Comparison of ENCODE assay signal across 30 cellular contexts in genomic region chr2:61059382-61059781, GRCh38. TPM values are rescaled to one million over a fixed set of nuclear protein-coding genes. Genes with fewer than 3 reads are reported as not detected.
DNase-seq lines count a peak whose midpoint lies in the region; ATAC-seq, FAIRE-seq and TF ChIP-seq lines count a peak whose summit lies in the region.
"Had no signal": no experiment of that assay in that cellular context is flagged by ENCODE, and none has a peak within 500 bp of the region (broad histone marks: within the 10 kb centered on the region; RNA-seq: fewer than 3 reads in every experiment).

No MANE protein-coding gene starts in this region.

- H4K20me1 ChIP-seq in HepG2 (ENCODE audit: insufficient read depth, low read length): no peaks in the 10 kb centered on the region
- no peaks in the 10 kb centered on the region for H4K20me1 ChIP-seq in K562 (replicated peaks; ENCODE audit: control insufficient read depth, insufficient read depth, low read length)
- H4K20me1 ChIP-seq: BLaER1; BLaER1 treated with 17β-estradiol and CSF1 and Interleukin-3, amounts not matched to agents 10 nM and 100 nM had no signal

- no peaks in the 10 kb centered on the region for H3K9me3 ChIP-seq in HepG2 (ENCODE audit: low read length)
- no peaks in the 10 kb centered on the region for H3K9me3 ChIP-seq in right lobe of liver
- no peaks in the 10 kb centered on the region for H3K9me3 ChIP-seq in K562 (replicated peaks; ENCODE audit: control insufficient read depth, insufficient read depth, low read depth, low read length)
- H3K9me3 ChIP-seq in tibial nerve: no peaks in the 10 kb centered on the region
- H3K9me3 ChIP-seq: A549; BE2C; BLaER1; BLaER1 treated with 17β-estradiol and CSF1 and Interleukin-3, amounts not matched to agents 10 nM and 100 nM; Caco-2 had no signal

- no peak for TF ChIP-seq RAD21 in HepG2 (CRISPR knock-in tag; IDR thresholded peaks at IDR 0.05)
- TF ChIP-seq RAD21 in K562 (CRISPR knock-in tag; conservative IDR thresholded peaks at IDR 0.05 in 1 of 2, IDR thresholded peaks at IDR 0.05 in 1 of 2): no peak

- H3K9ac ChIP-seq in HepG2 (ENCODE audit: insufficient read depth, low read depth, low read length): no peak overlapping the region
- no peak overlapping the region for H3K9ac ChIP-seq in K562 (ENCODE audit: insufficient read depth in 1 of 2, low read depth in 2 of 2, low read length in 2 of 2)
- H3K9ac ChIP-seq: BLaER1; BLaER1 treated with 17β-estradiol and CSF1 and Interleukin-3, amounts not matched to agents 10 nM and 100 nM had no signal

- POLR2A ChIA-PET in HepG2 (lab: Yijun Ruan, JAX): interaction anchor here (1.1 kb wide), 1 partner anchor 38 kb away, joined by 4 read pairs; no protein-coding TSS in a partner anchor
- POLR2A ChIA-PET in K562 (lab: Yijun Ruan, JAX): interaction anchor here (0.9 kb wide), 1 partner anchor 17 kb away, joined by 3 read pairs; no protein-coding TSS in a partner anchor

- H3K27me3 ChIP-seq in HepG2 (ENCODE audit: control insufficient read depth in 1 of 2, insufficient read depth in 2 of 2, low read length in 2 of 2) (no peaks in the 10 kb centered on the region), right lobe of liver (no peaks in the 10 kb centered on the region), K562 (ENCODE audit: control insufficient read depth in 2 of 2, insufficient read depth in 2 of 2, low read length in 2 of 2) (no peaks in the 10 kb centered on the region), tibial nerve (no peaks in the 10 kb centered on the region)
- H3K27me3 ChIP-seq: BE2C; BLaER1; BLaER1 treated with 17β-estradiol and CSF1 and Interleukin-3, amounts not matched to agents 10 nM and 100 nM had no signal

- intact Hi-C loops in HepG2 (cut with micrococcal nuclease; ENCODE audit: unreplicated experiment) (no loop called here), right lobe of liver (cut with DNase I) (no loop called here), K562 (cut with micrococcal nuclease) (no loop called here)

- H2AFZ ChIP-seq in HepG2 (ENCODE audit: low read length) (no peak overlapping the region), K562 (ENCODE audit: low read depth, low read length) (no peak overlapping the region)

- TF ChIP-seq CTCF in HepG2 (CRISPR knock-in tag; IDR thresholded peaks at IDR 0.05): no peak
- no peak for TF ChIP-seq CTCF in right lobe of liver (IDR thresholded peaks at IDR 0.05)
- no peak for TF ChIP-seq CTCF in K562 (IDR thresholded peaks at IDR 0.05 in 2 of 3, conservative IDR thresholded peaks at IDR 0.05 in 1 of 3; ENCODE audit: insufficient read depth in 2 of 3, low read depth in 1 of 3, low read length in 3 of 3)
- TF ChIP-seq CTCF in tibial nerve (IDR thresholded peaks at IDR 0.05): no peak

- TF ChIP-seq POLR2A in HepG2 (IDR thresholded peaks at IDR 0.05; ENCODE audit: insufficient read depth in 1 of 2, low read depth in 2 of 2, low read length in 2 of 2) (no peak), right lobe of liver (IDR thresholded peaks at IDR 0.05) (no peak), K562 (conservative IDR thresholded peaks at IDR 0.05) (no peak), tibial nerve (IDR thresholded peaks at IDR 0.05) (no peak)

- H3K36me3 ChIP-seq in HepG2 (replicated peaks in 1 of 2; ENCODE audit: control insufficient read depth in 1 of 2, insufficient read depth in 2 of 2, low read length in 2 of 2): peaks cover 2 to 7% of the 10 kb centered on the region in 2 experiments; a peak in 3 of 5 replicates
- H3K36me3 ChIP-seq in right lobe of liver: peaks cover 0 to 6% (median 0%) of the 10 kb centered on the region in 4 donors
- peaks cover 5% of the 10 kb centered on the region; the same call in 1 of the 3 replicates for H3K36me3 ChIP-seq in K562 (ENCODE audit: control insufficient read depth, insufficient read depth, low read length)
- peaks cover 0 to 24% (median 0%) of the 10 kb centered on the region in 3 donors for H3K36me3 ChIP-seq in tibial nerve
- H3K36me3 ChIP-seq: BE2C had no signal

- CTCF ChIA-PET in HepG2 (lab: Yijun Ruan, JAX; ENCODE audit: low intra/inter-chr PET ratio, low total read pairs) (no interaction called here), K562 (lab: Yijun Ruan, JAX; ENCODE audit: low intra/inter-chr PET ratio) (no interaction called here)

- no TSS peak for BruUV-seq in HepG2 (replicated peaks; lab: Mats Ljungman, UMichigan)
- BruUV-seq in K562 (replicated peaks; lab: Mats Ljungman, UMichigan): no TSS peak

- peaks cover 12% of the 10 kb centered on the region; the same call in 1 of the 2 replicates for H3K4me1 ChIP-seq in HepG2 (ENCODE audit: insufficient read depth, low read length)
- H3K4me1 ChIP-seq in right lobe of liver: no peaks in the 10 kb centered on the region
- no peaks in the 10 kb centered on the region for H3K4me1 ChIP-seq in K562 (replicated peaks in 1 of 2; ENCODE audit: control insufficient read depth in 2 of 2, insufficient read depth in 2 of 2, low read length in 2 of 2)
- no peaks in the 10 kb centered on the region for H3K4me1 ChIP-seq in tibial nerve
- H3K4me1 ChIP-seq: A549, BE2C, Caco-2 had no signal

- no peaks in the 10 kb centered on the region for H3K9me1 ChIP-seq in K562 (ENCODE audit: control insufficient read depth, insufficient read depth, low read length)

- no peak for TF ChIP-seq EP300 in HepG2 (IDR thresholded peaks at IDR 0.05; ENCODE audit: low read depth in 2 of 2, low read length in 2 of 2)
- TF ChIP-seq EP300 in HepG2 (CRISPR knock-in tag; IDR thresholded peaks at IDR 0.05; ENCODE audit: borderline replicate concordance): no peak
- TF ChIP-seq EP300 in K562 (IDR thresholded peaks at IDR 0.05; ENCODE audit: low read length): no peak
- no peak for TF ChIP-seq EP300 in tibial nerve (IDR thresholded peaks at IDR 0.05)

- H3K27ac ChIP-seq in HepG2 (ENCODE audit: extremely low read length, insufficient read depth, low read length) (no peak overlapping the region), right lobe of liver (no peak overlapping the region), K562 (ENCODE audit: extremely low read depth, low read depth, low read length) (no peak overlapping the region), tibial nerve (no peak overlapping the region)
- H3K27ac ChIP-seq: 22Rv1; A549; BLaER1; BLaER1 treated with 17β-estradiol and CSF1 and Interleukin-3, amounts not matched to agents 10 nM and 100 nM; C4-2B had no signal

- H3K79me2 ChIP-seq in HepG2 (ENCODE audit: insufficient read depth, low read length): no peaks in the 10 kb centered on the region
- no peaks in the 10 kb centered on the region for H3K79me2 ChIP-seq in K562 (ENCODE audit: control insufficient read depth, insufficient read depth, low read length)

- H3K4me2 ChIP-seq in HepG2 (ENCODE audit: low read depth, low read length) (no peak overlapping the region), K562 (ENCODE audit: insufficient read depth, low read length) (no peak overlapping the region)
- H3K4me2 ChIP-seq: A549; BLaER1; BLaER1 treated with 17β-estradiol and CSF1 and Interleukin-3, amounts not matched to agents 10 nM and 100 nM had no signal

- H3K4me3 ChIP-seq in HepG2 (replicated peaks in 1 of 3; ENCODE audit: insufficient read depth in 1 of 3, low read depth in 2 of 3, low read length in 3 of 3) (no peak overlapping the region), right lobe of liver (no peak overlapping the region), K562 (no peak overlapping the region), tibial nerve (no peak overlapping the region)
- H3K4me3 ChIP-seq: A549; BLaER1; BLaER1 treated with 17β-estradiol and CSF1 and Interleukin-3, amounts not matched to agents 10 nM and 100 nM had no signal

- in situ Hi-C loops in HepG2 (cut with HindIII; ENCODE audit: extremely low pct_ligation_motif_present, low pct_unique_long_range_greater_than_20kb): no loop called here
- in situ Hi-C loops in K562 (cut with MboI): no loop called here

- ATAC-seq in HepG2 (no peak), right lobe of liver (no peak), K562 (no peak)
- ATAC-seq: A549; CD8-positive, alpha-beta T cell had no signal

- DNase-seq in HepG2 (ENCODE audit: low spot score) (no peak), right lobe of liver (no peak), K562 (ENCODE audit: extremely low read depth in 1 of 4, low spot score in 3 of 4) (no peak), tibial nerve (ENCODE audit: low spot score in 2 of 2) (no peak)
- DNase-seq: 8988T; ACHN; AML-193; BE2C; C1 segment of cervical spinal cord; Caco-2; Calu3; CD4-positive, alpha-beta memory T cell; CD4-positive, alpha-beta T cell; CD4-positive, CD25-positive, alpha-beta regulatory T cell; CD8-positive, alpha-beta memory T cell; CD8-positive, alpha-beta T cell; COR-L47; DMS 273 treated with DMSO at 0.1 percent for 48 hours; DMS153; DMS53; DMS79; DMS79 treated with DMSO at 0.1 percent for 48 hours; DND-41; EL had no signal

- FAIRE-seq in HepG2 (lab: Jason Lieb, UNC) (no peak), K562 (lab: Jason Lieb, UNC) (no peak)
- FAIRE-seq: D721Med had no signal

RNA-seq across cellular contexts. Expression of gene SANBR, which starts 6.3 kb away (rescaled TPM):
- total RNA-seq in HepG2 (2016; rRNA removed; fragmentation: Illumina TruSeq; extraction: Trizol) (20.9 and 22.9 TPM in 2 replicates), right lobe of liver (1 to 10 TPM; 1.3 to 4.4 (median 1.9) TPM), K562 (2014; rRNA removed) (4.1 and 5.7 TPM in 2 replicates), K562 (2014; rRNA removed; fragmentation: Illumina TruSeq; extraction: Trizol) (6.7 and 7.4 TPM in 2 replicates), K562 (2015; rRNA removed; fragmentation: Illumina TruSeq; extraction: Trizol) (5.4 and 7.7 TPM in 2 replicates), K562 (2021) (4.9 and 6.2 TPM in 2 replicates), tibial nerve (10 to 100 TPM in 3 of 4 donors, 1 to 10 TPM in 1; 5.3 to 18.2 (median 14.5) TPM)
- total RNA-seq in HepG2 (2016; cell fraction: cytosol; rRNA removed; fragmentation: Illumina TruSeq; extraction: Trizol; ENCODE audit: low read depth): 37.0 and 39.1 TPM in 2 replicates
- total RNA-seq in HepG2 (2016; cell fraction: insoluble cytoplasmic fraction; rRNA removed; fragmentation: Illumina TruSeq; extraction: Trizol): 20.4 and 22.7 TPM in 2 replicates
- 21.4 and 22.9 TPM in 2 replicates for total RNA-seq in HepG2 (2016; cell fraction: membrane; rRNA removed; fragmentation: Illumina TruSeq; extraction: Trizol)
- total RNA-seq in HepG2 (2016; cell fraction: nucleus; rRNA removed; fragmentation: Illumina TruSeq; extraction: Trizol): 22.7 and 30.0 TPM in 2 replicates
- polyA plus RNA-seq in HepG2 (2011; rRNA removed) (9.6 and 9.8 TPM in 2 replicates), K562 (2011; rRNA removed) (6.6 and 6.9 TPM in 2 replicates), K562 (2014; fragmentation: Illumina TruSeq; extraction: Trizol) (5.1 and 6.3 TPM in 2 replicates), K562 (2014; fragmentation: Nextera tagmentation; extraction: Ambion mirVana) (1 to 10 TPM; 1.5 to 3.1 TPM), K562 (2014; rRNA removed) (4.5 and 5.3 TPM in 2 replicates)
- polyA plus RNA-seq in HepG2 (2011; cell fraction: cytosol; rRNA removed): 3.2 and 5.0 TPM in 2 replicates
- 9.8 and 14.1 TPM in 2 replicates for polyA plus RNA-seq in HepG2 (2011; cell fraction: nucleus; rRNA removed)
- polyA plus RNA-seq in HepG2 (2012): 7.5 and 9.2 TPM in 2 replicates
- 8.4 and 10.5 TPM in 2 replicates for polyA plus RNA-seq in HepG2 (2016; cell fraction: cytosol; fragmentation: Illumina TruSeq; extraction: Trizol; ENCODE audit: low read depth)
- 17.9 and 18.6 TPM in 2 replicates for polyA plus RNA-seq in HepG2 (2016; cell fraction: insoluble cytoplasmic fraction; fragmentation: Illumina TruSeq; extraction: Trizol; ENCODE audit: low read depth)
- 11.8 and 13.5 TPM in 2 replicates for polyA plus RNA-seq in HepG2 (2016; cell fraction: membrane; fragmentation: Illumina TruSeq; extraction: Trizol; ENCODE audit: low read depth)
- polyA plus RNA-seq in HepG2 (2016; cell fraction: nucleus; fragmentation: Illumina TruSeq; extraction: Trizol; ENCODE audit: insufficient read depth, low read depth): 34.4 and 34.6 TPM in 2 replicates
- 8.9 and 9.9 TPM in 2 replicates for polyA minus RNA-seq in HepG2 (2011; rRNA and poly(A)+ RNA removed; ENCODE audit: low replicate concordance)
- polyA minus RNA-seq in HepG2 (2011; cell fraction: cytosol; rRNA and poly(A)+ RNA removed): 9.3 and 10.5 TPM in 2 replicates
- 39.1 and 47.9 TPM in 2 replicates for polyA minus RNA-seq in HepG2 (2011; cell fraction: nucleus; rRNA and poly(A)+ RNA removed)
- total RNA-seq in K562 (2011; cell fraction: chromatin; rRNA removed; ENCODE audit: low replicate concordance): 8.5 and 17.5 TPM in 2 replicates
- 5.8 TPM in 2 replicates for total RNA-seq in K562 (2011; cell fraction: nucleolus; rRNA removed)
- total RNA-seq in K562 (2011; cell fraction: nucleoplasm; rRNA removed): 6.5 and 13.1 TPM in 2 replicates
- polyA plus RNA-seq in K562 (2011; cell fraction: cytosol; rRNA removed): 2.0 and 3.8 TPM in 2 replicates
- polyA plus RNA-seq in K562 (2011; cell fraction: nucleus; rRNA removed): 4.1 and 4.5 TPM in 2 replicates
- polyA plus RNA-seq in K562 (2012): 4.6 and 6.6 TPM in 2 replicates
- 6.7 and 7.2 TPM in 2 replicates for polyA minus RNA-seq in K562 (2011; rRNA and poly(A)+ RNA removed)
- 3.7 and 4.2 TPM in 2 replicates for polyA minus RNA-seq in K562 (2011; cell fraction: cytosol; rRNA and poly(A)+ RNA removed)
- polyA minus RNA-seq in K562 (2011; cell fraction: nucleus; rRNA and poly(A)+ RNA removed): 3.8 and 6.1 TPM in 2 replicates

RNA-seq across cellular contexts. Expression of gene PUS10, which starts 41.3 kb away (rescaled TPM):
- total RNA-seq in HepG2 (2016; rRNA removed; fragmentation: Illumina TruSeq; extraction: Trizol) (44.3 and 52.8 TPM in 2 replicates), right lobe of liver (10 to 100 TPM in 5 of 6 experiments, 1 to 10 TPM in 1; 8.6 to 15.3 (median 13.1) TPM), K562 (2014; rRNA removed) (5.0 and 7.3 TPM in 2 replicates), K562 (2014; rRNA removed; fragmentation: Illumina TruSeq; extraction: Trizol) (10.7 and 11.9 TPM in 2 replicates), K562 (2015; rRNA removed; fragmentation: Illumina TruSeq; extraction: Trizol) (6.4 and 7.6 TPM in 2 replicates), K562 (2021) (6.6 TPM in 2 replicates), tibial nerve (10 to 100 TPM in 1 of 4 donors, 1 to 10 TPM in 3; 3.0 to 14.2 (median 6.2) TPM)
- total RNA-seq in HepG2 (2016; cell fraction: cytosol; rRNA removed; fragmentation: Illumina TruSeq; extraction: Trizol; ENCODE audit: low read depth): 7.9 and 9.1 TPM in 2 replicates
- total RNA-seq in HepG2 (2016; cell fraction: insoluble cytoplasmic fraction; rRNA removed; fragmentation: Illumina TruSeq; extraction: Trizol): 41.8 and 52.5 TPM in 2 replicates
- total RNA-seq in HepG2 (2016; cell fraction: membrane; rRNA removed; fragmentation: Illumina TruSeq; extraction: Trizol): 15.6 and 18.7 TPM in 2 replicates
- 57.0 and 59.6 TPM in 2 replicates for total RNA-seq in HepG2 (2016; cell fraction: nucleus; rRNA removed; fragmentation: Illumina TruSeq; extraction: Trizol)
- polyA plus RNA-seq in HepG2 (2011; rRNA removed) (33.1 and 41.4 TPM in 2 replicates), K562 (2011; rRNA removed) (8.2 and 9.6 TPM in 2 replicates), K562 (2014; fragmentation: Illumina TruSeq; extraction: Trizol) (8.0 and 9.7 TPM in 2 replicates), K562 (2014; fragmentation: Nextera tagmentation; extraction: Ambion mirVana) (10 to 100 TPM in 1 of 2 experiments, 1 to 10 TPM in 1; 7.3 to 10.1 TPM), K562 (2014; rRNA removed) (5.0 and 5.1 TPM in 2 replicates)
- polyA plus RNA-seq in HepG2 (2011; cell fraction: cytosol; rRNA removed): 18.5 and 21.5 TPM in 2 replicates
- polyA plus RNA-seq in HepG2 (2011; cell fraction: nucleus; rRNA removed): 39.8 and 48.9 TPM in 2 replicates
- 16.7 and 41.9 TPM in 2 replicates for polyA plus RNA-seq in HepG2 (2012)
- polyA plus RNA-seq in HepG2 (2016; cell fraction: cytosol; fragmentation: Illumina TruSeq; extraction: Trizol; ENCODE audit: low read depth): 2.6 and 3.6 TPM in 2 replicates
- polyA plus RNA-seq in HepG2 (2016; cell fraction: insoluble cytoplasmic fraction; fragmentation: Illumina TruSeq; extraction: Trizol; ENCODE audit: low read depth): 35.0 and 35.6 TPM in 2 replicates
- 6.0 and 6.5 TPM in 2 replicates for polyA plus RNA-seq in HepG2 (2016; cell fraction: membrane; fragmentation: Illumina TruSeq; extraction: Trizol; ENCODE audit: low read depth)
- polyA plus RNA-seq in HepG2 (2016; cell fraction: nucleus; fragmentation: Illumina TruSeq; extraction: Trizol; ENCODE audit: insufficient read depth, low read depth): 38.1 and 42.1 TPM in 2 replicates
- 1.4 and 19.1 TPM in 2 replicates for polyA minus RNA-seq in HepG2 (2011; rRNA and poly(A)+ RNA removed; ENCODE audit: low replicate concordance)
- polyA minus RNA-seq in HepG2 (2011; cell fraction: cytosol; rRNA and poly(A)+ RNA removed): 28.0 and 29.0 TPM in 2 replicates
- polyA minus RNA-seq in HepG2 (2011; cell fraction: nucleus; rRNA and poly(A)+ RNA removed): 188 and 197 TPM in 2 replicates
- 9.4 and 20.5 TPM in 2 replicates for total RNA-seq in K562 (2011; cell fraction: chromatin; rRNA removed; ENCODE audit: low replicate concordance)
- 5.3 and 6.7 TPM in 2 replicates for total RNA-seq in K562 (2011; cell fraction: nucleolus; rRNA removed)
- 9.1 and 12.9 TPM in 2 replicates for total RNA-seq in K562 (2011; cell fraction: nucleoplasm; rRNA removed)
- polyA plus RNA-seq in K562 (2011; cell fraction: cytosol; rRNA removed): 1.9 and 4.7 TPM in 2 replicates
- 5.1 and 9.7 TPM in 2 replicates for polyA plus RNA-seq in K562 (2011; cell fraction: nucleus; rRNA removed)
- polyA plus RNA-seq in K562 (2012): 6.9 and 7.6 TPM in 2 replicates
- polyA minus RNA-seq in K562 (2011; rRNA and poly(A)+ RNA removed): 12.3 and 15.1 TPM in 2 replicates
- 3.1 and 4.1 TPM in 2 replicates for polyA minus RNA-seq in K562 (2011; cell fraction: cytosol; rRNA and poly(A)+ RNA removed)
- 7.4 and 14.7 TPM in 2 replicates for polyA minus RNA-seq in K562 (2011; cell fraction: nucleus; rRNA and poly(A)+ RNA removed)

RNA-seq across cellular contexts. Expression of gene PEX13, which starts 41.9 kb away (rescaled TPM):
- total RNA-seq in HepG2 (2016; rRNA removed; fragmentation: Illumina TruSeq; extraction: Trizol) (63.1 and 75.9 TPM in 2 replicates), right lobe of liver (10 to 100 TPM; 23.0 to 34.3 (median 26.3) TPM), K562 (2014; rRNA removed) (18.4 and 20.0 TPM in 2 replicates), K562 (2014; rRNA removed; fragmentation: Illumina TruSeq; extraction: Trizol) (23.3 and 23.9 TPM in 2 replicates), K562 (2015; rRNA removed; fragmentation: Illumina TruSeq; extraction: Trizol) (21.5 TPM in 2 replicates), K562 (2021) (18.8 and 21.6 TPM in 2 replicates), tibial nerve (10 to 100 TPM; 14.7 to 22.2 (median 19.3) TPM)
- total RNA-seq in HepG2 (2016; cell fraction: cytosol; rRNA removed; fragmentation: Illumina TruSeq; extraction: Trizol; ENCODE audit: low read depth): 29.0 and 31.0 TPM in 2 replicates
- 61.3 and 73.7 TPM in 2 replicates for total RNA-seq in HepG2 (2016; cell fraction: insoluble cytoplasmic fraction; rRNA removed; fragmentation: Illumina TruSeq; extraction: Trizol)
- total RNA-seq in HepG2 (2016; cell fraction: membrane; rRNA removed; fragmentation: Illumina TruSeq; extraction: Trizol): 48.9 and 49.5 TPM in 2 replicates
- 75.5 and 79.5 TPM in 2 replicates for total RNA-seq in HepG2 (2016; cell fraction: nucleus; rRNA removed; fragmentation: Illumina TruSeq; extraction: Trizol)
- polyA plus RNA-seq in HepG2 (2011; rRNA removed) (42.1 and 47.9 TPM in 2 replicates), K562 (2011; rRNA removed) (25.7 and 27.8 TPM in 2 replicates), K562 (2014; fragmentation: Illumina TruSeq; extraction: Trizol) (16.7 and 17.1 TPM in 2 replicates), K562 (2014; fragmentation: Nextera tagmentation; extraction: Ambion mirVana) (1 to 10 TPM; 4.0 to 5.4 TPM), K562 (2014; rRNA removed) (24.2 and 30.4 TPM in 2 replicates)
- polyA plus RNA-seq in HepG2 (2011; cell fraction: cytosol; rRNA removed): 38.1 and 43.8 TPM in 2 replicates
- 16.4 and 19.1 TPM in 2 replicates for polyA plus RNA-seq in HepG2 (2011; cell fraction: nucleus; rRNA removed)
- 27.3 and 33.4 TPM in 2 replicates for polyA plus RNA-seq in HepG2 (2012)
- polyA plus RNA-seq in HepG2 (2016; cell fraction: cytosol; fragmentation: Illumina TruSeq; extraction: Trizol; ENCODE audit: low read depth): 25.3 and 36.5 TPM in 2 replicates
- polyA plus RNA-seq in HepG2 (2016; cell fraction: insoluble cytoplasmic fraction; fragmentation: Illumina TruSeq; extraction: Trizol; ENCODE audit: low read depth): 45.3 and 45.9 TPM in 2 replicates
- 36.8 and 42.1 TPM in 2 replicates for polyA plus RNA-seq in HepG2 (2016; cell fraction: membrane; fragmentation: Illumina TruSeq; extraction: Trizol; ENCODE audit: low read depth)
- 48.0 and 48.4 TPM in 2 replicates for polyA plus RNA-seq in HepG2 (2016; cell fraction: nucleus; fragmentation: Illumina TruSeq; extraction: Trizol; ENCODE audit: insufficient read depth, low read depth)
- polyA minus RNA-seq in HepG2 (2011; rRNA and poly(A)+ RNA removed; ENCODE audit: low replicate concordance): 35.3 and 78.6 TPM in 2 replicates
- polyA minus RNA-seq in HepG2 (2011; cell fraction: cytosol; rRNA and poly(A)+ RNA removed): 29.3 and 30.9 TPM in 2 replicates
- 93.1 and 98.1 TPM in 2 replicates for polyA minus RNA-seq in HepG2 (2011; cell fraction: nucleus; rRNA and poly(A)+ RNA removed)
- 34.5 and 49.1 TPM in 2 replicates for total RNA-seq in K562 (2011; cell fraction: chromatin; rRNA removed; ENCODE audit: low replicate concordance)
- 18.3 and 20.5 TPM in 2 replicates for total RNA-seq in K562 (2011; cell fraction: nucleolus; rRNA removed)
- 33.4 and 55.4 TPM in 2 replicates for total RNA-seq in K562 (2011; cell fraction: nucleoplasm; rRNA removed)
- polyA plus RNA-seq in K562 (2011; cell fraction: cytosol; rRNA removed): 17.6 and 22.4 TPM in 2 replicates
- 11.6 and 16.0 TPM in 2 replicates for polyA plus RNA-seq in K562 (2011; cell fraction: nucleus; rRNA removed)
- 11.5 and 15.0 TPM in 2 replicates for polyA plus RNA-seq in K562 (2012)
- polyA minus RNA-seq in K562 (2011; rRNA and poly(A)+ RNA removed): 23.8 and 29.0 TPM in 2 replicates
- polyA minus RNA-seq in K562 (2011; cell fraction: cytosol; rRNA and poly(A)+ RNA removed): 10.9 and 11.3 TPM in 2 replicates
- 16.2 and 28.7 TPM in 2 replicates for polyA minus RNA-seq in K562 (2011; cell fraction: nucleus; rRNA and poly(A)+ RNA removed)

Comparison
In these comparisons a context has a peak if more than half of its experiments do, and no peak if none do; other contexts are left out.
1. Of the 241 proteins assayed by ChIP-seq in both HepG2 and K562: peak only in HepG2: none; only in K562: ADNP and KDM1A; in both: none; in neither: 239.